ENCODE assay signal across 24 cellular contexts in the genomic region with DNA sequence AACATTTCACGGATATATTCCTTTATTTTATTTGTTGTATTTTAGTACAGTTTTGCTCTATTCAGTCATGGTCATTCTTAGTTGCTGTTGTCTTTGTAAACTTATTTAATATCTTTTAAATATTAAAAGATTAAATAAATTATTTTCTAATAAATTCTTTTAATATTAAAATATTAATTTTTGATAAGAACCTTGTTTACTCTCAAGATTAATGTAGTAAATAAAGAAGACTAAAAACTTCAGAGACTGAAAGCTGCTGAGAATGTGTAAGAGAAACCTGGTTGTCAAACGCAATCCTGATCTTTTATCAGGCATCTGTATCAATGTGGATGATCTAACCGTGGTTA.
"Had no signal": no experiment of that assay in that cellular context is flagged by ENCODE, and none has a peak within 500 bp of the region (broad histone marks: within the 10 kb centered on the region; RNA-seq: fewer than 3 reads in every experiment).

No MANE protein-coding gene starts in this region.

- H3K9ac ChIP-seq: parathyroid adenoma had no signal

- H3K36me3 ChIP-seq: colonic mucosa, right atrium auricular region, suprapubic skin, tibial artery had no signal

- DNase-seq: activated B cell treated with CpG ODN at 0.5 μM for 24 hours; activated CD4-positive, alpha-beta T cell treated with anti-CD3 and anti-CD28 coated beads, Interleukin-2, amount 50 U/mL, for 1 hour; activated CD8-positive, alpha-beta T cell treated with anti-CD3 and anti-CD28 coated beads for 36 hours; activated T-cell treated with anti-CD3 and anti-CD28 coated beads, Interleukin-2, amount 50 U/mL, for 48 hours; colonic mucosa; effector CD8-positive, alpha-beta T cell; erythroblast; foreskin keratinocyte; left colon; mammary epithelial cell; naive B cell; occipital lobe; stimulated activated CD4-positive, alpha-beta T cell treated with anti-CD3 and anti-CD28 coated beads, Interleukin-15, amount 100 ng/mL, for 24 hours; stimulated activated CD4-positive, alpha-beta T cell treated with anti-CD3 and anti-CD28 coated beads, Interleukin-2, amount 100 ng/mL, for 24 hours; stimulated activated naive CD4-positive, alpha-beta T cell; T-helper 2 cell; tibial artery had no signal

- H3K9me3 ChIP-seq: colonic mucosa, right atrium auricular region, suprapubic skin, tibial artery had no signal

- H3K36me3 Mint-ChIP-seq: activated naive CD4-positive, alpha-beta T cell treated with anti-CD3 and anti-CD28 coated beads, Interleukin-2, amount 50 U/mL, for 24 hours; mesothelial cell of epicardium; naive B cell had no signal

- H2AFZ ChIP-seq: parathyroid adenoma had no signal

- H3K27ac ChIP-seq: colonic mucosa, foreskin keratinocyte had no signal

- H3K4me1 Mint-ChIP-seq: activated naive CD4-positive, alpha-beta T cell treated with anti-CD3 and anti-CD28 coated beads, Interleukin-2, amount 50 U/mL, for 24 hours had no signal

- H3K4me1 ChIP-seq: colonic mucosa, foreskin keratinocyte had no signal

- H3K4me3 ChIP-seq: colonic mucosa, right atrium auricular region, suprapubic skin, tibial artery had no signal

- H3K4me3 Mint-ChIP-seq: activated B cell treated with CpG ODN at 0.5 μM for 24 hours; activated CD8-positive, alpha-beta T cell treated with anti-CD3 and anti-CD28 coated beads for 36 hours; activated naive CD4-positive, alpha-beta T cell treated with anti-CD3 and anti-CD28 coated beads, Interleukin-2, amount 50 U/mL, for 24 hours; naive B cell had no signal

- H3K9me3 Mint-ChIP-seq: activated B cell treated with CpG ODN at 0.5 μM for 24 hours; activated CD8-positive, alpha-beta T cell treated with anti-CD3 and anti-CD28 coated beads for 36 hours; activated naive CD4-positive, alpha-beta T cell treated with anti-CD3 and anti-CD28 coated beads, Interleukin-2, amount 50 U/mL, for 24 hours; activated T-helper 2 cell treated with anti-CD3 and anti-CD28 coated beads, Interferon-gamma antibody, Interleukin-2, Interleukin-4, amounts not matched to agents 10 μg/mL and 5 μg/mL and 100 μg/mL, durations not matched to agents 14 hours and 24 hours and 36 hours had no signal

- ATAC-seq: activated CD8-positive, alpha-beta T cell treated with anti-CD3 and anti-CD28 coated beads for 36 hours; foreskin keratinocyte; left colon had no signal

- H3K27me3 ChIP-seq: colonic mucosa, foreskin keratinocyte, right atrium auricular region, suprapubic skin, tibial artery had no signal

- FAIRE-seq: bronchial epithelial cell had no signal

- H3K27me3 Mint-ChIP-seq: activated naive CD4-positive, alpha-beta T cell treated with anti-CD3 and anti-CD28 coated beads, Interleukin-2, amount 50 U/mL, for 24 hours had no signal

- H3K27ac Mint-ChIP-seq: activated B cell treated with CpG ODN at 0.5 μM for 24 hours; activated CD8-positive, alpha-beta T cell treated with anti-CD3 and anti-CD28 coated beads for 36 hours; activated naive CD4-positive, alpha-beta T cell treated with anti-CD3 and anti-CD28 coated beads, Interleukin-2, amount 50 U/mL, for 24 hours; activated T-helper 2 cell treated with anti-CD3 and anti-CD28 coated beads, Interferon-gamma antibody, Interleukin-2, Interleukin-4, amounts not matched to agents 10 μg/mL and 5 μg/mL and 100 μg/mL, durations not matched to agents 14 hours and 24 hours and 36 hours; naive B cell had no signal
